8 cellular contexts compared by ENCODE assay signal in genomic region chr14:94180655-94181271, GRCh38. TPM values are rescaled to one million over a fixed set of nuclear protein-coding genes. Genes with fewer than 3 reads are reported as not detected.
DNase-seq lines count a peak whose midpoint lies in the region; ATAC-seq, FAIRE-seq and TF ChIP-seq lines count a peak whose summit lies in the region.

No MANE protein-coding gene starts in this region.

- DNase-seq in BJ (ENCODE audit: low read depth) (no peak), NCI-H774 (lab: John Stamatoyannopoulos, UW) (peak; percentile 46), GM12878 (ENCODE audit: low read depth, low spot score) (peak; percentile 20), iPS-NIHi7 (ENCODE audit: extremely low spot score) (peak; percentile 20), superior temporal gyrus (ENCODE audit: extremely low spot score) (peak; percentile 87)
- DNase-seq in stimulated activated CD4-positive, alpha-beta T cell treated with anti-CD3 and anti-CD28 coated beads, Interleukin-4, amount 100 ng/mL, for 24 hours, result no peak

- TF ChIP-seq POLR2A in GM12878 (IDR thresholded peaks at IDR 0.05; ENCODE audit: low read depth, low read length), result no peak

- 0% methylated on average over 3 of the region's 4 CpGs for WGBS in GM12878 (ENCODE audit: insufficient coverage, insufficient replicate concordance, low lambda C conversion rate, missing lambda C conversion rate)

- no peak overlapping the region for H3K9ac ChIP-seq in GM12878 (ENCODE audit: control insufficient read depth, insufficient read depth, low read length)

- TF ChIP-seq CTCF in BJ (IDR thresholded peaks at IDR 0.05; ENCODE audit: insufficient read depth, low read depth, low read length), result peak; percentile 59
- peak; percentile 44; the same call in 1 of the 2 replicates for TF ChIP-seq CTCF in GM12875 (IDR thresholded peaks at IDR 0.05; ENCODE audit: borderline replicate concordance, insufficient read depth, low read depth, low read length)
- peak; percentile 44 to 60 (median 53); a peak in 5 of 6 replicates for TF ChIP-seq CTCF in GM12878 (IDR thresholded peaks at IDR 0.05 in 2 of 3, conservative IDR thresholded peaks at IDR 0.05 in 1 of 3; ENCODE audit: control insufficient read depth in 2 of 3, extremely low read depth in 1 of 3, insufficient read depth in 1 of 3, low read depth in 3 of 3, low read length in 3 of 3)

- peak overlapping the region; percentile 45 for H3K4me2 ChIP-seq in GM12878 (ENCODE audit: control insufficient read depth, insufficient read depth)

- in situ Hi-C loops in GM12878 (cut with MboI), result loop anchor here (5.0 kb wide), 1 partner anchor 143 kb away; no protein-coding TSS in a partner anchor

- intact Hi-C loops in GM12878 (cut with micrococcal nuclease; ENCODE audit: unreplicated experiment), result loop anchor here (1.0 kb wide), 2 partner anchors 44 to 144 kb away; no protein-coding TSS in a partner anchor

- SMC1A ChIA-PET in GM12878 (lab: Charles Lee; ENCODE audit: uncharacterized antibody, unreplicated experiment), result interaction anchor here (0.6 to 4.0 kb wide), 14 partner anchors 11 to 281 kb away, joined by 3 to 13 read pairs (median 4); no protein-coding TSS in a partner anchor

- POLR2A ChIA-PET in BJ (lab: Charles Lee) (no interaction called here), GM12878 (lab: Charles Lee) (interaction anchor here (0.6 kb wide), 3 partner anchors 167 to 477 kb away, joined by 3 read pairs; no protein-coding TSS in a partner anchor)

- TF ChIP-seq RAD21 in GM12878 (IDR thresholded peaks at IDR 0.05; ENCODE audit: insufficient read depth, low read depth, low read length), result peak; percentile 64

- H3K4me3 ChIP-seq in BJ (ENCODE audit: low read depth, low read length) (no peak overlapping the region), GM12875 (ENCODE audit: low read depth, low read length) (no peak overlapping the region), GM12878 (peak overlapping the region; percentile 31; the same call in 1 of the 2 replicates)

- no peaks in the 10 kb centered on the region for H3K4me1 ChIP-seq in GM12878 (ENCODE audit: control insufficient read depth, insufficient read depth, low read length)

- FAIRE-seq in GM12878 (lab: Jason Lieb, UNC), result peak; percentile 87

- peak overlapping the region; percentile 25 for H2AFZ ChIP-seq in GM12878 (ENCODE audit: control insufficient read depth, low read depth, low read length)

- H3K79me2 ChIP-seq in GM12878 (ENCODE audit: control insufficient read depth, insufficient read depth, low read length), result no peaks in the 10 kb centered on the region

- H3K36me3 ChIP-seq in BJ (ENCODE audit: control insufficient read depth, insufficient read depth, low read length) (no peaks in the 10 kb centered on the region), GM12878 (ENCODE audit: control insufficient read depth in 2 of 2, insufficient read depth in 2 of 2, low read length in 1 of 2) (no peaks in the 10 kb centered on the region)

- H4K20me1 ChIP-seq in GM12878 (ENCODE audit: control insufficient read depth, insufficient read depth), result no peaks in the 10 kb centered on the region

- RAD21 ChIA-PET in GM12878 (lab: Charles Lee; ENCODE audit: unreplicated experiment), result interaction anchor here (0.6 to 2.0 kb wide), 8 partner anchors 44 to 241 kb away, joined by 3 to 9 read pairs (median 3); partner anchors contain the start of genes DDX24 and IFI27L1

- ATAC-seq in HG03159 (IDR thresholded peaks at IDR 0.05; ENCODE audit: unreplicated experiment) (peak; percentile 69), GM12878 (peak; percentile 92)

- CTCF ChIA-PET in BJ (lab: Yijun Ruan, JAX) (interaction anchor here (0.6 to 5.0 kb wide), 17 partner anchors 11 to 1068 kb away, joined by 3 to 38 read pairs (median 4); no protein-coding TSS in a partner anchor), GM12878 (lab: Yijun Ruan, JAX) (interaction anchor here (0.6 to 6.4 kb wide), 23 partner anchors 11 to 1726 kb away, joined by 3 to 58 read pairs (median 3); partner anchors contain the start of genes DDX24, IFI27L1, IFI27L2 and OTUB2)

- H3K9me3 ChIP-seq in GM12878 (replicated peaks; ENCODE audit: control insufficient read depth, insufficient read depth, low read length), result no peaks in the 10 kb centered on the region

- no TSS peak for BruUV-seq in GM12878 (replicated peaks; lab: Mats Ljungman, UMichigan)

- H3K27ac ChIP-seq in GM12878 (ENCODE audit: control insufficient read depth, insufficient read depth), result no peak overlapping the region

- TF ChIP-seq EP300 in GM12878 (IDR thresholded peaks at IDR 0.05; ENCODE audit: borderline replicate concordance in 1 of 2, control insufficient read depth in 1 of 2, low read depth in 2 of 2, low read length in 2 of 2), result no peak

- H3K27me3 ChIP-seq in BJ (ENCODE audit: control insufficient read depth, insufficient read depth, low read length) (peaks cover 1% of the 10 kb centered on the region; the same call in 1 of the 2 replicates), GM12878 (replicated peaks in 1 of 2; ENCODE audit: control insufficient read depth in 2 of 2, insufficient read depth in 2 of 2, low read length in 1 of 2) (peaks cover 0 to 11% of the 10 kb centered on the region in 2 experiments; a peak in 2 of 4 replicates)

TF ChIP-seq in GM12878, 131 proteins besides CTCF, POLR2A, EP300 and RAD21:
- TF ChIP-seq MEF2A (IDR thresholded peaks at IDR 0.05; ENCODE audit: insufficient read depth, low read depth, low read length) (no peak), ATF7 (IDR thresholded peaks at IDR 0.05; ENCODE audit: low read depth) (0 out of 2 replicates have a peak, but pooled peaks have one; percentile 38), ZNF384 (IDR thresholded peaks at IDR 0.05; ENCODE audit: borderline replicate concordance, low read depth, low read length) (peak; percentile 92), SMC3 (IDR thresholded peaks at IDR 0.05; ENCODE audit: borderline replicate concordance, low read length) (peak; percentile 43)

RNA-seq across cellular contexts. Expression of gene PPP4R4, which starts 6.6 kb away (rescaled TPM):
- polyA plus RNA-seq in BJ (2011; rRNA removed) (0.37 and 0.39 TPM in 2 replicates), GM12878 (2011; rRNA removed) (0.10 and 0.13 TPM in 2 replicates), GM12878 (2014; fragmentation: Illumina TruSeq; extraction: Trizol) (0.01 TPM in 1 of 2 replicates, not detected in the other), GM12878 (2014; fragmentation: Nextera tagmentation; extraction: Ambion mirVana) (under 1 TPM in 1 of 2 experiments, not detected in 1; 0.02 TPM), GM12878 (2014; rRNA removed) (not detected in 2 replicates), GM12878 (2016; fragmentation: Nextera tagmentation; extraction: Ambion mirVana) (not detected)
- 0.57 and 0.85 TPM in 2 replicates for polyA minus RNA-seq in BJ (2011; rRNA and poly(A)+ RNA removed)
- 0.17 and 0.20 TPM in 2 replicates for total RNA-seq in GM12878 (2013; cell fraction: nucleolus; rRNA removed)
- total RNA-seq in GM12878 (2014; rRNA removed) (0.06 and 0.22 TPM in 2 replicates), GM12878 (2014; rRNA removed; fragmentation: Illumina TruSeq; extraction: Trizol) (0.13 and 0.28 TPM in 2 replicates), GM12878 (2021) (0.13 TPM in 1 of 2 replicates, not detected in the other)
- polyA plus RNA-seq in GM12878 (2011; ENCODE audit: low read depth), result not detected
- 0.07 and 0.17 TPM in 2 replicates for polyA plus RNA-seq in GM12878 (2011; cell fraction: cytosol; rRNA removed)
- polyA plus RNA-seq in GM12878 (2011; cell fraction: nucleus; rRNA removed), result not detected in 2 replicates
- polyA plus RNA-seq in GM12878 (2012), result 0.08 and 0.20 TPM in 2 replicates
- 0.07 and 0.62 TPM in 2 replicates for polyA minus RNA-seq in GM12878 (2011; rRNA and poly(A)+ RNA removed)
- not detected in 2 replicates for polyA minus RNA-seq in GM12878 (2011; cell fraction: cytosol; rRNA and poly(A)+ RNA removed)
- polyA minus RNA-seq in GM12878 (2011; cell fraction: nucleus; rRNA and poly(A)+ RNA removed), result 0.24 and 0.96 TPM in 2 replicates

RNA-seq across cellular contexts. Expression of gene IFI27L2, which starts 51.4 kb away (rescaled TPM):
- 122 and 201 TPM in 2 replicates for polyA plus RNA-seq in BJ (2011; rRNA removed)
- 27.6 and 37.9 TPM in 2 replicates for polyA minus RNA-seq in BJ (2011; rRNA and poly(A)+ RNA removed)
- 7.1 and 11.9 TPM in 2 replicates for total RNA-seq in GM12878 (2013; cell fraction: nucleolus; rRNA removed)
- 109 and 134 TPM in 2 replicates for total RNA-seq in GM12878 (2014; rRNA removed)
- total RNA-seq in GM12878 (2014; rRNA removed; fragmentation: Illumina TruSeq; extraction: Trizol), result 46.9 and 54.2 TPM in 2 replicates
- total RNA-seq in GM12878 (2021), result 59.5 and 66.9 TPM in 2 replicates
- polyA plus RNA-seq in GM12878 (2011; ENCODE audit: low read depth), result 39.6 TPM
- 21.0 and 41.9 TPM in 2 replicates for polyA plus RNA-seq in GM12878 (2011; rRNA removed)
- 113 and 133 TPM in 2 replicates for polyA plus RNA-seq in GM12878 (2011; cell fraction: cytosol; rRNA removed)
- polyA plus RNA-seq in GM12878 (2011; cell fraction: nucleus; rRNA removed), result 49.5 and 53.8 TPM in 2 replicates
- 99.3 and 161 TPM in 2 replicates for polyA plus RNA-seq in GM12878 (2012)
- 8.9 and 31.9 TPM in 2 replicates for polyA plus RNA-seq in GM12878 (2014; fragmentation: Illumina TruSeq; extraction: Trizol)
- 10 to 100 TPM; 26.6 to 61.2 TPM for polyA plus RNA-seq in GM12878 (2014; fragmentation: Nextera tagmentation; extraction: Ambion mirVana)
- 121 and 126 TPM in 2 replicates for polyA plus RNA-seq in GM12878 (2014; rRNA removed)
- polyA plus RNA-seq in GM12878 (2016; fragmentation: Nextera tagmentation; extraction: Ambion mirVana), result 10 to 100 TPM; 80.4 to 81.8 TPM
- polyA minus RNA-seq in GM12878 (2011; rRNA and poly(A)+ RNA removed), result 15.3 and 34.3 TPM in 2 replicates
- polyA minus RNA-seq in GM12878 (2011; cell fraction: cytosol; rRNA and poly(A)+ RNA removed), result 10.2 and 11.0 TPM in 2 replicates
- polyA minus RNA-seq in GM12878 (2011; cell fraction: nucleus; rRNA and poly(A)+ RNA removed), result 10.2 and 18.1 TPM in 2 replicates

Comparison
In these comparisons a context has a peak if more than half of its experiments do, and no peak if none do; other contexts are left out.
1. DNase-seq: peak in NCI-H774 (single experiment), GM12878 (single experiment), iPS-NIHi7 (single experiment) and superior temporal gyrus (single experiment); none in BJ (single experiment) and stimulated activated CD4-positive, alpha-beta T cell treated with anti-CD3 and anti-CD28 coated beads, Interleukin-4, amount 100 ng/mL, for 24 hours (single experiment).
2. Peak in every context shown above with its lines, with median percentiles within 50 percentile points of each other: CTCF ChIP-seq.